ENCODE assay signal across 11 cellular contexts in the genomic region with DNA sequence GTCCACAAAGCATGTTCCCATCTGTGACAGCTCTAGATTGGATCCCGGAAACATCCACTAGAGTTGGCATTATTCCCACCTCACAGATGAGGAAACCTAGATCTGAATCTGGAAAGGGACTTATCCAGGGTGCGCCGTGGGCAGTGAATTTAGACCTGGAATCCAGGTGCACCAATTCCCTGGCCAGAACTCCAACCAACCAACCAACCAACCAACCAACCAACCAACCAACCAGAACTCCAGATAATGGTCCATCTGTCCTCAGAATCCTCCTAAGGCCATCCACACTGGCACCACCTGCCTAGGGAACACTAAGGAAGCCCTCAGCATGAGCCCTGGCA.
"Had no signal": no experiment of that assay in that cellular context is flagged by ENCODE, and none has a peak within 500 bp of the region (broad histone marks: within the 10 kb centered on the region; RNA-seq: fewer than 3 reads in every experiment).

No MANE protein-coding gene starts in this region.

- H3K27ac ChIP-seq: esophagus squamous epithelium, thoracic aorta had no signal

- DNase-seq: activated CD4-positive, alpha-beta memory T cell treated with anti-CD3 and anti-CD28 coated beads for 36 hours; activated T-cell treated with anti-CD3 and anti-CD28 coated beads, Interleukin-2, amount 50 U/mL, for 72 hours; esophagus squamous epithelium; hypothalamus; kidney glomerular epithelial cell; stimulated activated CD4-positive, alpha-beta T cell treated with anti-CD3 and anti-CD28 coated beads, Interleukin-1b, Interleukin-23, amount 100 ng/mL, for 48 hours; T-helper 1 cell; T1000 had no signal

- H3K9me3 ChIP-seq: esophagus squamous epithelium, pancreas, thoracic aorta had no signal

- H3K36me3 ChIP-seq: esophagus squamous epithelium, pancreas, thoracic aorta had no signal

- ATAC-seq: SK-N-SH treated with all-trans-retinoic acid at 6 μM for 48 hours had no signal

- H3K27me3 ChIP-seq: esophagus squamous epithelium, pancreas had no signal

- H3K4me3 ChIP-seq: esophagus squamous epithelium, pancreas, thoracic aorta had no signal

- H3K9me3 Mint-ChIP-seq: activated CD4-positive, alpha-beta memory T cell treated with anti-CD3 and anti-CD28 coated beads for 36 hours; activated T-cell treated with anti-CD3 and anti-CD28 coated beads, Interleukin-2, amount 50 U/mL, for 72 hours had no signal

- H3K27ac Mint-ChIP-seq: activated CD4-positive, alpha-beta memory T cell treated with anti-CD3 and anti-CD28 coated beads for 36 hours; activated T-cell treated with anti-CD3 and anti-CD28 coated beads, Interleukin-2, amount 50 U/mL, for 72 hours had no signal

- H3K4me3 Mint-ChIP-seq: activated CD4-positive, alpha-beta memory T cell treated with anti-CD3 and anti-CD28 coated beads for 36 hours; activated T-cell treated with anti-CD3 and anti-CD28 coated beads, Interleukin-2, amount 50 U/mL, for 72 hours had no signal

- H3K27me3 Mint-ChIP-seq: activated CD4-positive, alpha-beta memory T cell treated with anti-CD3 and anti-CD28 coated beads for 36 hours had no signal

- H3K36me3 Mint-ChIP-seq: activated CD4-positive, alpha-beta memory T cell treated with anti-CD3 and anti-CD28 coated beads for 36 hours had no signal
